ENCODE assay signal across 28 cellular contexts in genomic region chr9:74348777-74349176, GRCh38.
DNase-seq lines count a peak whose midpoint lies in the region; ATAC-seq and TF ChIP-seq lines count a peak whose summit lies in the region.
"Had no signal": no experiment of that assay in that cellular context is flagged by ENCODE, and none has a peak within 500 bp of the region (broad histone marks: within the 10 kb centered on the region; RNA-seq: fewer than 3 reads in every experiment).

No MANE protein-coding gene starts in this region.

- no peak overlapping the region for H3K4me2 ChIP-seq in SK-N-SH
- H3K4me2 ChIP-seq: A549; BLaER1; BLaER1 treated with 17β-estradiol and CSF1 and Interleukin-3, amounts not matched to agents 10 nM and 100 nM had no signal

- H4K20me1 ChIP-seq in SK-N-SH (ENCODE audit: insufficient read depth) = no peaks in the 10 kb centered on the region
- H4K20me1 ChIP-seq: BLaER1; BLaER1 treated with 17β-estradiol and CSF1 and Interleukin-3, amounts not matched to agents 10 nM and 100 nM had no signal

- H3K36me3 ChIP-seq in SK-N-SH (replicated peaks in 1 of 2; ENCODE audit: control insufficient read depth in 1 of 2, insufficient read depth in 2 of 2, low read length in 1 of 2) (no peaks in the 10 kb centered on the region), upper lobe of right lung (no peaks in the 10 kb centered on the region)
- H3K36me3 ChIP-seq: BE2C; BLaER1; BLaER1 treated with 17β-estradiol and CSF1 and Interleukin-3, amounts not matched to agents 10 nM and 100 nM had no signal

- DNase-seq in SK-N-SH (peak; percentile 66), DMS79 (lab: John Stamatoyannopoulos, UW) (no peak), upper lobe of right lung (no peak)
- DNase-seq: 8988T; ACHN; AML-193; BE2C; C1 segment of cervical spinal cord; Caco-2; Calu3; CD4-positive, alpha-beta memory T cell; CD4-positive, alpha-beta T cell; CD4-positive, CD25-positive, alpha-beta regulatory T cell; CD8-positive, alpha-beta memory T cell; CD8-positive, alpha-beta T cell; COR-L47; DMS 273 treated with DMSO at 0.1 percent for 48 hours; DMS153; DMS53; DMS79 treated with DMSO at 0.1 percent for 48 hours; DND-41; EL had no signal

- H3K4me3 ChIP-seq in SK-N-SH (ENCODE audit: low read depth in 2 of 2, low read length in 1 of 2) = no peak overlapping the region
- no peak overlapping the region for H3K4me3 ChIP-seq in upper lobe of right lung
- H3K4me3 ChIP-seq: A549; BLaER1; BLaER1 treated with 17β-estradiol and CSF1 and Interleukin-3, amounts not matched to agents 10 nM and 100 nM had no signal

- CTCF ChIA-PET in SK-N-SH (lab: Yijun Ruan, JAX) = interaction anchor here (1.0 kb wide), 1 partner anchor 15 kb away, joined by 4 read pairs; no protein-coding TSS in a partner anchor

- H3K27me3 ChIP-seq in SK-N-SH (ENCODE audit: insufficient read depth) = no peaks in the 10 kb centered on the region
- no peaks in the 10 kb centered on the region for H3K27me3 ChIP-seq in upper lobe of right lung
- H3K27me3 ChIP-seq: BE2C; BLaER1; BLaER1 treated with 17β-estradiol and CSF1 and Interleukin-3, amounts not matched to agents 10 nM and 100 nM had no signal

- no peak for ATAC-seq in SK-N-SH treated with all-trans-retinoic acid at 6 μM for 48 hours
- ATAC-seq in upper lobe of right lung = no peak
- ATAC-seq: A549; CD8-positive, alpha-beta T cell had no signal

- WGBS in SK-N-SH (ENCODE audit: low lambda C conversion rate) = 17% methylated on average over 3 of the region's 3 CpGs

- POLR2A ChIA-PET in SK-N-SH (lab: Yijun Ruan, JAX) = no interaction called here

- TF ChIP-seq CTCF in SK-N-SH (IDR thresholded peaks at IDR 0.05) = no peak
- no peak for TF ChIP-seq CTCF in upper lobe of right lung (IDR thresholded peaks at IDR 0.05)

- no peaks in the 10 kb centered on the region for H3K9me2 ChIP-seq in SK-N-SH

- H3K79me2 ChIP-seq in SK-N-SH (ENCODE audit: insufficient read depth) = no peaks in the 10 kb centered on the region

- H3K27ac ChIP-seq in SK-N-SH (ENCODE audit: low read depth in 2 of 2, low read length in 1 of 2) (peak overlapping the region in 1 of 2 experiments; percentile 67; a peak in 1 of 4 replicates), upper lobe of right lung (no peak overlapping the region)
- H3K27ac ChIP-seq: 22Rv1; A549; BLaER1; BLaER1 treated with 17β-estradiol and CSF1 and Interleukin-3, amounts not matched to agents 10 nM and 100 nM; C4-2B had no signal

- TF ChIP-seq EP300 in SK-N-SH (IDR thresholded peaks at IDR 0.05; ENCODE audit: borderline replicate concordance in 1 of 2, low read depth in 1 of 2, low read length in 1 of 2) = peak in 1 of 2 experiments; percentile 89; a peak in 2 of 4 replicates

- TF ChIP-seq RAD21 in SK-N-SH (IDR thresholded peaks at IDR 0.05; ENCODE audit: low read length) = peak; percentile 22; the same call in 1 of the 2 replicates

- intact Hi-C loops in upper lobe of right lung (cut with DNase I) = no loop called here

- H3K9me3 ChIP-seq in SK-N-SH (no peaks in the 10 kb centered on the region), upper lobe of right lung (no peaks in the 10 kb centered on the region)
- H3K9me3 ChIP-seq: A549, BE2C, BLaER1, Caco-2 had no signal

- H3K4me1 ChIP-seq in SK-N-SH (ENCODE audit: control insufficient read depth in 1 of 2, insufficient read depth in 2 of 2, low read depth in 1 of 2, low read length in 1 of 2) (peaks cover 0 to 2% of the 10 kb centered on the region in 2 experiments; a peak in 2 of 4 replicates), upper lobe of right lung (no peaks in the 10 kb centered on the region)
- H3K4me1 ChIP-seq: A549; BE2C; BLaER1; BLaER1 treated with 17β-estradiol and CSF1 and Interleukin-3, amounts not matched to agents 10 nM and 100 nM; Caco-2 had no signal

- H3F3A ChIP-seq in SK-N-SH (replicated peaks; ENCODE audit: insufficient read depth) = no peaks in the 10 kb centered on the region

- H2AFZ ChIP-seq in SK-N-SH (ENCODE audit: low read depth) = no peak overlapping the region

- H3K9ac ChIP-seq in SK-N-SH = no peak overlapping the region
- H3K9ac ChIP-seq: BLaER1; BLaER1 treated with 17β-estradiol and CSF1 and Interleukin-3, amounts not matched to agents 10 nM and 100 nM had no signal

TF ChIP-seq in SK-N-SH, 30 proteins besides CTCF, POLR2A, EP300 and RAD21:
- no peak for TF ChIP-seq GABPA (IDR thresholded peaks at IDR 0.05; ENCODE audit: low read depth)
- no peak for TF ChIP-seq YY1 (IDR thresholded peaks at IDR 0.05; ENCODE audit: low read depth)
- no peak for TF ChIP-seq RXRA (IDR thresholded peaks at IDR 0.05; ENCODE audit: borderline replicate concordance, low read depth)
- TF ChIP-seq GATA2 (CRISPR knock-in tag; IDR thresholded peaks at IDR 0.05) = peak; percentile 55; the same call in 1 of the 2 replicates
- TF ChIP-seq FOSL2 (IDR thresholded peaks at IDR 0.05; ENCODE audit: borderline replicate concordance, low read depth) = no peak
- TF ChIP-seq RCOR1 (IDR thresholded peaks at IDR 0.05; ENCODE audit: low read length) = peak; percentile 95
- TF ChIP-seq CHD2 (IDR thresholded peaks at IDR 0.05; ENCODE audit: low read length, partially characterized antibody) = peak; percentile 41
- no peak for TF ChIP-seq SIN3A (IDR thresholded peaks at IDR 0.05; ENCODE audit: borderline replicate concordance, low read depth, low read length)
- peak; percentile 39 for TF ChIP-seq TCF12 (IDR thresholded peaks at IDR 0.05)
- no peak for TF ChIP-seq MAX (IDR thresholded peaks at IDR 0.05; ENCODE audit: low read depth)
- TF ChIP-seq USF2 (IDR thresholded peaks at IDR 0.05; ENCODE audit: borderline replicate concordance, low read depth, low read length) = no peak

TF ChIP-seq in SK-N-SH treated with all-trans-retinoic acid at 6 μM for 48 hours, 23 proteins besides CTCF, POLR2A, EP300 and RAD21:
- TF ChIP-seq POU6F1 (CRISPR knock-in tag; IDR thresholded peaks at IDR 0.05; ENCODE audit: borderline replicate concordance, low read depth) = no peak
- peak; percentile 75 for TF ChIP-seq TCF4 (CRISPR knock-in tag; IDR thresholded peaks at IDR 0.05; ENCODE audit: borderline replicate concordance)
- no peak for TF ChIP-seq CREB5 (CRISPR knock-in tag; IDR thresholded peaks at IDR 0.05; ENCODE audit: low read depth)
- no peak for TF ChIP-seq BACH2 (CRISPR knock-in tag; IDR thresholded peaks at IDR 0.05; ENCODE audit: borderline replicate concordance)
- TF ChIP-seq TSHZ2 (CRISPR knock-in tag; IDR thresholded peaks at IDR 0.05) = peak; percentile 31; the same call in 1 of the 2 replicates
